Comparison of ENCODE assay signal across 11 cellular contexts in the genomic region with DNA sequence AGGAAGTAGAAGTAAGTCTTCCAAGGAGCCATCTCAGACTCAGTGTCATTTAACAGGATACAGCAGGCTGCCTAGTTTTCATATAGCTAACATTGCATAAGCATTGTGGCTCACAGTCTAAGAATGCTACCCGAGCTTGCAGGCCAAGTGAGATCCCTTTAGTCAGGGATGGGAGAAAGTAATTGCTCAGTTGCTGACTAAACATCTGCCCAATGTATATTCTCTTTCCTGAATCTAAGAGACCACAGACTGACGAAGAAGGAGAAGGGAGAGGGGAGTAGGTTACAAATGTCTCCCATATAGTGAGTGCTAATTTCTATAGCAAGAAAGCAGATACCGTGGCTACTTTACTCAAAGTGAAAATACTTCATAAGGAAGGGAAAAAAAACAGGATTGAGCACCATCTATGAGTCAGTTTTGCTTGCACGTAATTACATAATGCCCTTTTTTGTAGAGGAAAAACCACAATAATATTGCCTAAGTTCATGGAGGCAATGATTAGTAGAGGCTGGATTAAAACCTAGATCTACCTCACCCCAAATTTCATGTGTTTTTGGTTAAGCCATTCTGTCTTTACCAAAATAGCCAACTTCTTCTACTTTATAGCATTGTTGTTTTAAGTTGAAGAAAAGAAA.
A peak's percentile ranks its signal among the peaks of the same experiment; 100 is the strongest.
DNase-seq lines count a peak whose midpoint lies in the region; ATAC-seq and TF ChIP-seq lines count a peak whose summit lies in the region.
"Had no signal": no experiment of that assay in that cellular context is flagged by ENCODE, and none has a peak within 500 bp of the region (broad histone marks: within the 10 kb centered on the region; RNA-seq: fewer than 3 reads in every experiment).

No MANE protein-coding gene starts in this region.

- no peaks in the 10 kb centered on the region for H3K79me2 ChIP-seq in GM23338 (replicated peaks; ENCODE audit: insufficient read depth)

- no peaks in the 10 kb centered on the region for H3K27me3 ChIP-seq in thoracic aorta (replicated peaks; ENCODE audit: insufficient read depth)
- no peaks in the 10 kb centered on the region for H3K27me3 ChIP-seq in GM23338 (ENCODE audit: insufficient read depth)
- H3K27me3 ChIP-seq: transverse colon had no signal

- H2AFZ ChIP-seq in GM23338 = no peak overlapping the region

- H3K4me1 Mint-ChIP-seq in GM23338 = no peaks in the 10 kb centered on the region

- H3K9me3 Mint-ChIP-seq in GM23338 = no peaks in the 10 kb centered on the region

- H3F3A ChIP-seq in GM23338 (replicated peaks; ENCODE audit: low read depth) = no peaks in the 10 kb centered on the region

- DNase-seq in left cardiac atrium (no peak), Right ventricle myocardium superior (no peak), T1000 (lab: John Stamatoyannopoulos, UW) (peak; percentile 17), foreskin melanocyte (peak; percentile 66), thoracic aorta (ENCODE audit: low spot score) (no peak), GM23338 (ENCODE audit: low spot score) (no peak), nucleus accumbens (lab: John Stamatoyannopoulos, UW) (no peak)
- DNase-seq: caudate nucleus, small intestine, transverse colon had no signal

- no peaks in the 10 kb centered on the region for H3K36me3 Mint-ChIP-seq in GM23338 (ENCODE audit: low read depth)

- intact Hi-C loops in left cardiac atrium (cut with DNase I) (no loop called here), Right ventricle myocardium superior (cut with DNase I) (no loop called here)

- H3K4me2 ChIP-seq in GM23338 = no peak overlapping the region

- H3K4me3 Mint-ChIP-seq in GM23338 = no peak overlapping the region

- H3K27me3 Mint-ChIP-seq in GM23338 (ENCODE audit: insufficient read depth, low read depth, poor library complexity) = peaks cover 2% of the 10 kb centered on the region

- no peak overlapping the region for H3K4me3 ChIP-seq in thoracic aorta
- no peak overlapping the region for H3K4me3 ChIP-seq in GM23338
- H3K4me3 ChIP-seq: transverse colon had no signal

- ATAC-seq in left cardiac atrium (peak; percentile 27 to 88), Right ventricle myocardium superior (ENCODE audit: poor library complexity) (no peak), thoracic aorta (ENCODE audit: insufficient number of reproducible peaks, low FRiP score, low read depth) (peak; percentile 68), GM21447 (IDR thresholded peaks at IDR 0.05; ENCODE audit: unreplicated experiment) (no peak), GM23338 (no peak)

- H3K27ac ChIP-seq in thoracic aorta (peak overlapping the region in 1 of 2 donors; percentile 44), GM23338 (ENCODE audit: low read depth) (no peak overlapping the region)
- H3K27ac ChIP-seq: transverse colon had no signal

- H3K4me1 ChIP-seq in thoracic aorta (ENCODE audit: control insufficient read depth in 1 of 2, low read depth in 2 of 2) = peaks cover 0 to 17% of the 10 kb centered on the region in 2 donors
- H3K4me1 ChIP-seq in GM23338 (ENCODE audit: insufficient read depth) = no peaks in the 10 kb centered on the region
- H3K4me1 ChIP-seq: transverse colon had no signal

- no peaks in the 10 kb centered on the region for H3K36me3 ChIP-seq in thoracic aorta
- H3K36me3 ChIP-seq in GM23338 (ENCODE audit: insufficient read depth) = no peaks in the 10 kb centered on the region
- H3K36me3 ChIP-seq: transverse colon had no signal

- H3K9me2 ChIP-seq in GM23338 (ENCODE audit: insufficient read depth) = peaks cover 11% of the 10 kb centered on the region

- no peak overlapping the region for H3K27ac Mint-ChIP-seq in GM23338

- TF ChIP-seq CTCF in thoracic aorta (IDR thresholded peaks at IDR 0.05) (no peak), GM23338 (conservative IDR thresholded peaks at IDR 0.05; ENCODE audit: low read depth in 2 of 2) (no peak)

- no peaks in the 10 kb centered on the region for H3K9me3 ChIP-seq in thoracic aorta
- H3K9me3 ChIP-seq: transverse colon had no signal

- H4K20me1 ChIP-seq in GM23338 (replicated peaks; ENCODE audit: insufficient read depth) = no peaks in the 10 kb centered on the region

TF ChIP-seq in GM23338, 12 proteins besides CTCF, POLR2A, EP300 and RAD21 (continues in another document):
- TF ChIP-seq NANOG (IDR thresholded peaks at IDR 0.05; ENCODE audit: borderline replicate concordance) (no peak), ZNF331 (CRISPR knock-in tag; IDR thresholded peaks at IDR 0.05; ENCODE audit: low read depth) (no peak), EZH2phosphoT487 (IDR thresholded peaks at IDR 0.05; ENCODE audit: unreplicated experiment) (no peak), POLR2AphosphoS5 (IDR thresholded peaks at IDR 0.05; ENCODE audit: low read depth) (no peak), STAT1 (IDR thresholded peaks at IDR 0.05; ENCODE audit: unreplicated experiment) (no peak), REST (IDR thresholded peaks at IDR 0.05; ENCODE audit: unreplicated experiment) (no peak)
- TF ChIP-seq, protein P1, sequence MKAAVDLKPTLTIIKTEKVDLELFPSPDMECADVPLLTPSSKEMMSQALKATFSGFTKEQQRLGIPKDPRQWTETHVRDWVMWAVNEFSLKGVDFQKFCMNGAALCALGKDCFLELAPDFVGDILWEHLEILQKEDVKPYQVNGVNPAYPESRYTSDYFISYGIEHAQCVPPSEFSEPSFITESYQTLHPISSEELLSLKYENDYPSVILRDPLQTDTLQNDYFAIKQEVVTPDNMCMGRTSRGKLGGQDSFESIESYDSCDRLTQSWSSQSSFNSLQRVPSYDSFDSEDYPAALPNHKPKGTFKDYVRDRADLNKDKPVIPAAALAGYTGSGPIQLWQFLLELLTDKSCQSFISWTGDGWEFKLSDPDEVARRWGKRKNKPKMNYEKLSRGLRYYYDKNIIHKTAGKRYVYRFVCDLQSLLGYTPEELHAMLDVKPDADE (IDR thresholded peaks at IDR 0.05) = no peak

Comparison
In these comparisons a context has a peak if more than half of its experiments do, and no peak if none do; other contexts are left out.
1. ATAC-seq: peak in left cardiac atrium (2 of 2) and thoracic aorta (single experiment); none in Right ventricle myocardium superior (single experiment), GM21447 (single experiment) and GM23338 (single experiment).
2. DNase-seq: peak in T1000 (single experiment) and foreskin melanocyte (single experiment); none in left cardiac atrium (single experiment), Right ventricle myocardium superior (single experiment), thoracic aorta (single experiment), GM23338 (single experiment) and nucleus accumbens (0 of 56).